29 cellular contexts compared by ENCODE assay signal in the genomic region with DNA sequence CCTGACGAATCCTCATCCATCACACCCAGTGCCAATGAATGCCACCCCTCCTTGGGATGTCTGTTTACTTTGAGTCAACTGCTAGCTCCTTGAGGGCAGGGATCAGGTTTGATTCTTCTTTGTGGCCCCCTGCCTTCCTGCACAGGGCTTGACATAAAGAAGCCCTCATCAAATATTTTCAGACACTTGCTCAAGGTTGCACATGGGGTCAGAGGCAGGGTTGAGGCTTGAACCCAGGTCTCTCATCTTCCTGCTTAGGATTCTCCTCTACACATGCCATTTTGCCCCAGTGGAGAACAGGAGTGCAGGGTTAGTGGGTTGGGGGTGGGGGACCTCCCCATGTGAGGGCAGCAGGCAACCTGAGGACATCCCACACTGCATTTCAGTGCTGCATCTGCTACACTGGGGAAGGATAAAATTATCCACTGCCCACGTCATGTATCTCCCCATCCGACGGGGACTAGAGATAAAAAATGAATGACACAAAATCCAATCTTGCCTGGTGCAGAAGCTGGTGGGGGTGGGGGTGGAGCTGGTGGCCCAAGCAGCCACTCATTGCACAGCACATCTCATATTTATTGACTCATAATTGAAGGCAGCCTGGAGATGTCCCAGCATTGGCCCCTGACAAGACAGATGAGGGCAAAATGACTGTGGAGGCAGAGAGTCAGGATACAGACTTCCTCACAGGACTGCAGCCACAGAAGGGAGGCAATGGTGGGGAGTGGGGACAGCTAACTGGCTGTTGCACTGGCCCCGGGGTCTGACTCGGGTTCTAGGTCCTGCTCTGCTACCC. TPM values are rescaled to one million over a fixed set of nuclear protein-coding genes. Genes with fewer than 3 reads are reported as not detected.
DNase-seq lines count a peak whose midpoint lies in the region; ATAC-seq and TF ChIP-seq lines count a peak whose summit lies in the region.
"Had no signal": no experiment of that assay in that cellular context is flagged by ENCODE, and none has a peak within 500 bp of the region (broad histone marks: within the 10 kb centered on the region; RNA-seq: fewer than 3 reads in every experiment).

No MANE protein-coding gene starts in this region.

- H3K4me1 ChIP-seq in mucosa of descending colon (ENCODE audit: low read depth): no peaks in the 10 kb centered on the region
- H3K4me1 ChIP-seq: left ventricle myocardium inferior, pancreas, upper lobe of left lung had no signal

- no peak for ATAC-seq in GM21381 (IDR thresholded peaks at IDR 0.05; ENCODE audit: unreplicated experiment)
- ATAC-seq in mucosa of descending colon: no peak
- no peak for ATAC-seq in GM21619 (IDR thresholded peaks at IDR 0.05; ENCODE audit: unreplicated experiment)
- ATAC-seq: activated CD8-positive, alpha-beta T cell treated with anti-CD3 and anti-CD28 coated beads, Interleukin-2, amount 10 ng/mL, durations not matched to agents 7 days and 5 days; activated naive CD4-positive, alpha-beta T cell treated with anti-CD3 and anti-CD28 coated beads, Interleukin-2, amount 50 U/mL, for 72 hours; pancreas; stimulated activated memory B cell treated with anti-CD40 and anti-IgM and Interleukin-4, amounts not matched to agents 10 μg/mL and 1 μg/mL and 100 μg/mL, for 72 hours; T-cell had no signal

- no peaks in the 10 kb centered on the region for H3K9me3 ChIP-seq in mucosa of descending colon
- H3K9me3 ChIP-seq: left ventricle myocardium inferior, pancreas, upper lobe of left lung had no signal

- no peaks in the 10 kb centered on the region for H3K27me3 ChIP-seq in brain microvascular endothelial cell (replicated peaks)
- H3K27me3 ChIP-seq: pancreas, upper lobe of left lung had no signal

- DNase-seq in EL (peak; percentile 14), OCI-M1 (lab: John Stamatoyannopoulos, UW) (peak; percentile 95), brain microvascular endothelial cell (peak; percentile 53), mucosa of gallbladder (ENCODE audit: low spot score) (peak; percentile 8), mucosa of descending colon (no peak), NCI-H526 treated with DMSO at 0.1 percent for 48 hours (lab: John Stamatoyannopoulos, UW) (no peak)
- DNase-seq: activated CD8-positive, alpha-beta T cell treated with anti-CD3 and anti-CD28 coated beads, Interleukin-2, amount 10 ng/mL, durations not matched to agents 7 days and 5 days; anterior cingulate cortex; C1 segment of cervical spinal cord; COR-L47; DMS79 treated with DMSO at 0.1 percent for 48 hours; left ventricle myocardium inferior; midbrain; NCI-H1092 treated with DMSO at 0.1 percent for 48 hours; NCI-H187 treated with DMSO at 0.1 percent for 48 hours; NCI-H526; pancreas; right cardiac atrium; SIG-M5; stimulated activated CD4-positive, alpha-beta T cell treated with anti-CD3 and anti-CD28 coated beads, Interleukin-12 subunit alpha, Interleukin-12 subunit beta, amount 100 ng/mL, for 4 hours; stimulated activated CD4-positive, alpha-beta T cell treated with anti-CD3 and anti-CD28 coated beads, Interleukin-4, amount 100 ng/mL, for 1 hour; substantia nigra; T-cell; upper lobe of left lung had no signal

- H3K36me3 ChIP-seq in brain microvascular endothelial cell (replicated peaks): no peaks in the 10 kb centered on the region
- H3K36me3 ChIP-seq in mucosa of descending colon (ENCODE audit: low read depth): no peaks in the 10 kb centered on the region
- H3K36me3 ChIP-seq: left ventricle myocardium inferior, pancreas, upper lobe of left lung had no signal

- TF ChIP-seq CTCF in brain microvascular endothelial cell (IDR thresholded peaks at IDR 0.05; ENCODE audit: low read depth, low read length, missing control alignments) (no peak), mucosa of descending colon (IDR thresholded peaks at IDR 0.05) (no peak)

- intact Hi-C loops in mucosa of descending colon (cut with DNase I, micrococcal nuclease): loop anchor here (5.0 kb wide), 1 partner anchor 103 kb away; no protein-coding TSS in a partner anchor

- peak overlapping the region; percentile 58 for H3K27ac ChIP-seq in brain microvascular endothelial cell
- H3K27ac ChIP-seq: coronary artery, left ventricle myocardium inferior, pancreas, upper lobe of left lung had no signal

- H3K4me3 ChIP-seq in brain microvascular endothelial cell (ENCODE audit: low read depth, low read length): no peak overlapping the region
- H3K4me3 ChIP-seq in mucosa of descending colon: no peak overlapping the region
- H3K4me3 ChIP-seq: coronary artery, left ventricle myocardium inferior, pancreas, upper lobe of left lung had no signal

- in situ Hi-C loops in brain microvascular endothelial cell (cut with HindIII; ENCODE audit: low pct_ligation_motif_present, low sequenced_read_pairs): no loop called here

RNA-seq across cellular contexts. Expression of gene NEU3, which starts 41.3 kb away (rescaled TPM):
- total RNA-seq in mucosa of gallbladder (8.1 TPM), mucosa of descending colon (1 to 10 TPM; 6.0 to 8.5 (median 6.7) TPM)

Comparison
In these comparisons a context has a peak if more than half of its experiments do, and no peak if none do; other contexts are left out.
1. DNase-seq: peak in EL (single experiment), OCI-M1 (single experiment), brain microvascular endothelial cell (single experiment) and mucosa of gallbladder (single experiment); none in mucosa of descending colon (0 of 3) and NCI-H526 treated with DMSO at 0.1 percent for 48 hours (single experiment).